Comparison of ENCODE assay signal across 1 cellular context in the genomic region with DNA sequence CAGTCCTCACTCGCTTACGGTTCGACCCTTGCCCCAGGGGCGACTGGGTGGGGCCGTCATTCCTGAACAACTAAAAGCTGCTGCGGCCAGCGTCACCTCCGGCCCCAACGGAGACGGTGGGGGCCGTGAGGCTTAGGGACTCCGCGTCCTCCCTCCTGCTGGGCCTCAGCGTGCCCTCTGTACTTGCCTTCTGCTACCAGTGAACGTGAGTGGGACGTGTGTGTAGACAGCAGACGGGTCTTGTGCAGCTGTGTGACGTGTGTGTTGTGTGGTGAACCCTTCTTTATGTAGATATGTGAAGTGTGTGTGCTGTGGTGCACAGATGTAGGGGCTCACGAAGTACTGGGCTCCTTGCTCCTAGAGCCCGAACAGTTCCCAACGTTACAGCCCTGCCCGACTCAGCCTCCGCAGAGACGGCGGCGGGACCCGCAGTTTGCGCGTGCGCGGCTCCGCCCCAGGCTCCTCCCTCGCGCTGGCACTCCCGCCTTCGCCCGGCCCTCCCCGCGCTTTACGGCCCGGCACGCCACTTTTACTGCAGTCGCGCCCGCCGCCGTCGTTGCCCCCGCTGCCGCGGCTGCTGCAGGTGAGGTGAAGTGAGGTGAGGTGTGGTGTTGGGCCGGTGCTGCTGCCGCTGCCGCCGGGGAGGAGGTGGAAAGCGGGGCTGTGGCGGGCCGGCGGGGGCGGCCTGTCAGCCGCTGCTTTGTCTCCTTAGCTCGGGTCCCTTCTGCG.
TF ChIP-seq lines count a peak whose summit lies in the region.

A gene (plus strand): TSS at position 535 of the 729 bp plus-strand sequence. CDS start 235 bp downstream, outside the sequence.

TF ChIP-seq in K562, 482 proteins besides CTCF, POLR2A, EP300 and RAD21 (continued from another document and continues in another):
- TF ChIP-seq SREBF1 (IDR thresholded peaks at IDR 0.05; ENCODE audit: borderline replicate concordance, low read depth, low read length) (no peak), SMARCA5 (IDR thresholded peaks at IDR 0.05) (0 out of 2 replicates have a peak, but pooled peaks have one; percentile 18), MEF2D (tag; conservative IDR thresholded peaks at IDR 0.05; ENCODE audit: low read depth) (no peak), HCFC1 (IDR thresholded peaks at IDR 0.05; ENCODE audit: low read depth, low read length) (peak; percentile 63), ZNF133 (CRISPR knock-in tag; IDR thresholded peaks at IDR 0.05) (no peak), ZNF75A (CRISPR knock-in tag; IDR thresholded peaks at IDR 0.05) (no peak), ZNF253 (CRISPR knock-in tag; conservative IDR thresholded peaks at IDR 0.05) (no peak), ZNF212 (CRISPR knock-in tag; IDR thresholded peaks at IDR 0.05) (no peak), ZNF23 (CRISPR knock-in tag; IDR thresholded peaks at IDR 0.05) (no peak), GATAD2B (IDR thresholded peaks at IDR 0.05; ENCODE audit: borderline replicate concordance) (no peak), CBX3 (IDR thresholded peaks at IDR 0.05; ENCODE audit: borderline replicate concordance in 1 of 2, low read length in 2 of 2) (no peak), DIDO1 (tag; IDR thresholded peaks at IDR 0.05; ENCODE audit: low read depth) (no peak), EZH2 (IDR thresholded peaks at IDR 0.05; ENCODE audit: borderline replicate concordance, low read depth, low read length) (no peak), LEF1 (IDR thresholded peaks at IDR 0.05) (no peak), NELFE (IDR thresholded peaks at IDR 0.05; ENCODE audit: insufficient read depth, insufficient read length) (no peak), ZSCAN32 (CRISPR knock-in tag; IDR thresholded peaks at IDR 0.05) (no peak), ZNF146 (CRISPR knock-in tag; IDR thresholded peaks at IDR 0.05; ENCODE audit: unreplicated experiment) (no peak), NR2C1 (IDR thresholded peaks at IDR 0.05) (no peak), NR2C1 (tag; IDR thresholded peaks at IDR 0.05) (no peak), SMARCE1 (IDR thresholded peaks at IDR 0.05) (peak; percentile 31; the same call in 1 of the 2 replicates), PML (IDR thresholded peaks at IDR 0.05; ENCODE audit: low read length) (peak; percentile 49; the same call in 1 of the 2 replicates), ZNF324 (CRISPR knock-in tag; IDR thresholded peaks at IDR 0.05) (0 out of 2 replicates have a peak, but pooled peaks have one; percentile 18), NFIC (IDR thresholded peaks at IDR 0.05) (peak; percentile 48; the same call in 1 of the 2 replicates), FOXA1 (IDR thresholded peaks at IDR 0.05; ENCODE audit: borderline replicate concordance) (no peak), JUNB (CRISPR knock-in tag; conservative IDR thresholded peaks at IDR 0.05) (no peak), ZNF175 (CRISPR knock-in tag; IDR thresholded peaks at IDR 0.05; ENCODE audit: low read depth) (no peak), CHD1 (IDR thresholded peaks at IDR 0.05; ENCODE audit: low read length) (no peak), RBM34 (IDR thresholded peaks at IDR 0.05; ENCODE audit: borderline replicate concordance, insufficient read depth, low read length) (no peak), ARID2 (IDR thresholded peaks at IDR 0.05) (no peak), TBL1XR1 (IDR thresholded peaks at IDR 0.05; ENCODE audit: low read length in 2 of 2) (no peak), KLF10 (CRISPR knock-in tag; IDR thresholded peaks at IDR 0.05) (no peak), KDM4B (IDR thresholded peaks at IDR 0.05; ENCODE audit: borderline replicate concordance in 2 of 2, low read depth in 1 of 2) (no peak)
- TF ChIP-seq, protein P1, sequence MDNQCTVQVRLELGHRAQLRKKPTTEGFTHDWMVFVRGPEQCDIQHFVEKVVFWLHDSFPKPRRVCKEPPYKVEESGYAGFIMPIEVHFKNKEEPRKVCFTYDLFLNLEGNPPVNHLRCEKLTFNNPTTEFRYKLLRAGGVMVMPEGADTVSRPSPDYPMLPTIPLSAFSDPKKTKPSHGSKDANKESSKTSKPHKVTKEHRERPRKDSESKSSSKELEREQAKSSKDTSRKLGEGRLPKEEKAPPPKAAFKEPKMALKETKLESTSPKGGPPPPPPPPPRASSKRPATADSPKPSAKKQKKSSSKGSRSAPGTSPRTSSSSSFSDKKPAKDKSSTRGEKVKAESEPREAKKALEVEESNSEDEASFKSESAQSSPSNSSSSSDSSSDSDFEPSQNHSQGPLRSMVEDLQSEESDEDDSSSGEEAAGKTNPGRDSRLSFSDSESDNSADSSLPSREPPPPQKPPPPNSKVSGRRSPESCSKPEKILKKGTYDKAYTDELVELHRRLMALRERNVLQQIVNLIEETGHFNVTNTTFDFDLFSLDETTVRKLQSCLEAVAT (IDR thresholded peaks at IDR 0.05), result 0 out of 4 replicates have a peak, but pooled peaks of 1 of the 2 experiments have one; percentile 54
- TF ChIP-seq, protein P2, sequence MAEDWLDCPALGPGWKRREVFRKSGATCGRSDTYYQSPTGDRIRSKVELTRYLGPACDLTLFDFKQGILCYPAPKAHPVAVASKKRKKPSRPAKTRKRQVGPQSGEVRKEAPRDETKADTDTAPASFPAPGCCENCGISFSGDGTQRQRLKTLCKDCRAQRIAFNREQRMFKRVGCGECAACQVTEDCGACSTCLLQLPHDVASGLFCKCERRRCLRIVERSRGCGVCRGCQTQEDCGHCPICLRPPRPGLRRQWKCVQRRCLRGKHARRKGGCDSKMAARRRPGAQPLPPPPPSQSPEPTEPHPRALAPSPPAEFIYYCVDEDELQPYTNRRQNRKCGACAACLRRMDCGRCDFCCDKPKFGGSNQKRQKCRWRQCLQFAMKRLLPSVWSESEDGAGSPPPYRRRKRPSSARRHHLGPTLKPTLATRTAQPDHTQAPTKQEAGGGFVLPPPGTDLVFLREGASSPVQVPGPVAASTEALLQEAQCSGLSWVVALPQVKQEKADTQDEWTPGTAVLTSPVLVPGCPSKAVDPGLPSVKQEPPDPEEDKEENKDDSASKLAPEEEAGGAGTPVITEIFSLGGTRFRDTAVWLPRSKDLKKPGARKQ (CRISPR knock-in tag; IDR thresholded peaks at IDR 0.05), result no peak
- TF ChIP-seq, protein P3, sequence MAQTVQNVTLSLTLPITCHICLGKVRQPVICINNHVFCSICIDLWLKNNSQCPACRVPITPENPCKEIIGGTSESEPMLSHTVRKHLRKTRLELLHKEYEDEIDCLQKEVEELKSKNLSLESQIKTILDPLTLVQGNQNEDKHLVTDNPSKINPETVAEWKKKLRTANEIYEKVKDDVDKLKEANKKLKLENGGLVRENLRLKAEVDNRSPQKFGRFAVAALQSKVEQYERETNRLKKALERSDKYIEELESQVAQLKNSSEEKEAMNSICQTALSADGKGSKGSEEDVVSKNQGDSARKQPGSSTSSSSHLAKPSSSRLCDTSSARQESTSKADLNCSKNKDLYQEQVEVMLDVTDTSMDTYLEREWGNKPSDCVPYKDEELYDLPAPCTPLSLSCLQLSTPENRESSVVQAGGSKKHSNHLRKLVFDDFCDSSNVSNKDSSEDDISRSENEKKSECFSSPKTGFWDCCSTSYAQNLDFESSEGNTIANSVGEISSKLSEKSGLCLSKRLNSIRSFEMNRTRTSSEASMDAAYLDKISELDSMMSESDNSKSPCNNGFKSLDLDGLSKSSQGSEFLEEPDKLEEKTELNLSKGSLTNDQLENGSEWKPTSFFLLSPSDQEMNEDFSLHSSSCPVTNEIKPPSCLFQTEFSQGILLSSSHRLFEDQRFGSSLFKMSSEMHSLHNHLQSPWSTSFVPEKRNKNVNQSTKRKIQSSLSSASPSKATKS (CRISPR knock-in tag; IDR thresholded peaks at IDR 0.05), result no peak
- TF ChIP-seq, protein P4, sequence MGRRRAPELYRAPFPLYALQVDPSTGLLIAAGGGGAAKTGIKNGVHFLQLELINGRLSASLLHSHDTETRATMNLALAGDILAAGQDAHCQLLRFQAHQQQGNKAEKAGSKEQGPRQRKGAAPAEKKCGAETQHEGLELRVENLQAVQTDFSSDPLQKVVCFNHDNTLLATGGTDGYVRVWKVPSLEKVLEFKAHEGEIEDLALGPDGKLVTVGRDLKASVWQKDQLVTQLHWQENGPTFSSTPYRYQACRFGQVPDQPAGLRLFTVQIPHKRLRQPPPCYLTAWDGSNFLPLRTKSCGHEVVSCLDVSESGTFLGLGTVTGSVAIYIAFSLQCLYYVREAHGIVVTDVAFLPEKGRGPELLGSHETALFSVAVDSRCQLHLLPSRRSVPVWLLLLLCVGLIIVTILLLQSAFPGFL (CRISPR knock-in tag; IDR thresholded peaks at IDR 0.05), result no peak
- TF ChIP-seq, protein P5, sequence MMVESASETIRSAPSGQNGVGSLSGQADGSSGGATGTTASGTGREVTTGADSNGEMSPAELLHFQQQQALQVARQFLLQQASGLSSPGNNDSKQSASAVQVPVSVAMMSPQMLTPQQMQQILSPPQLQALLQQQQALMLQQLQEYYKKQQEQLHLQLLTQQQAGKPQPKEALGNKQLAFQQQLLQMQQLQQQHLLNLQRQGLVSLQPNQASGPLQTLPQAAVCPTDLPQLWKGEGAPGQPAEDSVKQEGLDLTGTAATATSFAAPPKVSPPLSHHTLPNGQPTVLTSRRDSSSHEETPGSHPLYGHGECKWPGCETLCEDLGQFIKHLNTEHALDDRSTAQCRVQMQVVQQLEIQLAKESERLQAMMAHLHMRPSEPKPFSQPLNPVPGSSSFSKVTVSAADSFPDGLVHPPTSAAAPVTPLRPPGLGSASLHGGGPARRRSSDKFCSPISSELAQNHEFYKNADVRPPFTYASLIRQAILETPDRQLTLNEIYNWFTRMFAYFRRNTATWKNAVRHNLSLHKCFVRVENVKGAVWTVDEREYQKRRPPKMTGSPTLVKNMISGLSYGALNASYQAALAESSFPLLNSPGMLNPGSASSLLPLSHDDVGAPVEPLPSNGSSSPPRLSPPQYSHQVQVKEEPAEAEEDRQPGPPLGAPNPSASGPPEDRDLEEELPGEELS (CRISPR knock-in tag; IDR thresholded peaks at IDR 0.05; ENCODE audit: borderline replicate concordance), result no peak
- TF ChIP-seq, protein P6, sequence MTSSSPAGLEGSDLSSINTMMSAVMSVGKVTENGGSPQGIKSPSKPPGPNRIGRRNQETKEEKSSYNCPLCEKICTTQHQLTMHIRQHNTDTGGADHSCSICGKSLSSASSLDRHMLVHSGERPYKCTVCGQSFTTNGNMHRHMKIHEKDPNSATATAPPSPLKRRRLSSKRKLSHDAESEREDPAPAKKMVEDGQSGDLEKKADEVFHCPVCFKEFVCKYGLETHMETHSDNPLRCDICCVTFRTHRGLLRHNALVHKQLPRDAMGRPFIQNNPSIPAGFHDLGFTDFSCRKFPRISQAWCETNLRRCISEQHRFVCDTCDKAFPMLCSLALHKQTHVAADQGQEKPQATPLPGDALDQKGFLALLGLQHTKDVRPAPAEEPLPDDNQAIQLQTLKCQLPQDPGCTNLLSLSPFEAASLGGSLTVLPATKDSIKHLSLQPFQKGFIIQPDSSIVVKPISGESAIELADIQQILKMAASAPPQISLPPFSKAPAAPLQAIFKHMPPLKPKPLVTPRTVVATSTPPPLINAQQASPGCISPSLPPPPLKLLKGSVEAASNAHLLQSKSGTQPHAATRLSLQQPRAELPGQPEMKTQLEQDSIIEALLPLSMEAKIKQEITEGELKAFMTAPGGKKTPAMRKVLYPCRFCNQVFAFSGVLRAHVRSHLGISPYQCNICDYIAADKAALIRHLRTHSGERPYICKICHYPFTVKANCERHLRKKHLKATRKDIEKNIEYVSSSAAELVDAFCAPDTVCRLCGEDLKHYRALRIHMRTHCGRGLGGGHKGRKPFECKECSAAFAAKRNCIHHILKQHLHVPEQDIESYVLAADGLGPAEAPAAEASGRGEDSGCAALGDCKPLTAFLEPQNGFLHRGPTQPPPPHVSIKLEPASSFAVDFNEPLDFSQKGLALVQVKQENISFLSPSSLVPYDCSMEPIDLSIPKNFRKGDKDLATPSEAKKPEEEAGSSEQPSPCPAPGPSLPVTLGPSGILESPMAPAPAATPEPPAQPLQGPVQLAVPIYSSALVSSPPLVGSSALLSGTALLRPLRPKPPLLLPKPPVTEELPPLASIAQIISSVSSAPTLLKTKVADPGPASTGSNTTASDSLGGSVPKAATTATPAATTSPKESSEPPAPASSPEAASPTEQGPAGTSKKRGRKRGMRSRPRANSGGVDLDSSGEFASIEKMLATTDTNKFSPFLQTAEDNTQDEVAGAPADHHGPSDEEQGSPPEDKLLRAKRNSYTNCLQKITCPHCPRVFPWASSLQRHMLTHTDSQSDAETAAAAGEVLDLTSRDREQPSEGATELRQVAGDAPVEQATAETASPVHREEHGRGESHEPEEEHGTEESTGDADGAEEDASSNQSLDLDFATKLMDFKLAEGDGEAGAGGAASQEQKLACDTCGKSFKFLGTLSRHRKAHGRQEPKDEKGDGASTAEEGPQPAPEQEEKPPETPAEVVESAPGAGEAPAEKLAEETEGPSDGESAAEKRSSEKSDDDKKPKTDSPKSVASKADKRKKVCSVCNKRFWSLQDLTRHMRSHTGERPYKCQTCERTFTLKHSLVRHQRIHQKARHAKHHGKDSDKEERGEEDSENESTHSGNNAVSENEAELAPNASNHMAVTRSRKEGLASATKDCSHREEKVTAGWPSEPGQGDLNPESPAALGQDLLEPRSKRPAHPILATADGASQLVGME (CRISPR knock-in tag; IDR thresholded peaks at IDR 0.05), result no peak
- TF ChIP-seq, protein P7, sequence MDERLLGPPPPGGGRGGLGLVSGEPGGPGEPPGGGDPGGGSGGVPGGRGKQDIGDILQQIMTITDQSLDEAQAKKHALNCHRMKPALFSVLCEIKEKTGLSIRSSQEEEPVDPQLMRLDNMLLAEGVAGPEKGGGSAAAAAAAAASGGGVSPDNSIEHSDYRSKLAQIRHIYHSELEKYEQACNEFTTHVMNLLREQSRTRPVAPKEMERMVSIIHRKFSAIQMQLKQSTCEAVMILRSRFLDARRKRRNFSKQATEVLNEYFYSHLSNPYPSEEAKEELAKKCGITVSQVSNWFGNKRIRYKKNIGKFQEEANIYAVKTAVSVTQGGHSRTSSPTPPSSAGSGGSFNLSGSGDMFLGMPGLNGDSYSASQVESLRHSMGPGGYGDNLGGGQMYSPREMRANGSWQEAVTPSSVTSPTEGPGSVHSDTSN (CRISPR knock-in tag; IDR thresholded peaks at IDR 0.05; ENCODE audit: low read depth), result no peak
- TF ChIP-seq, protein P7 (tag; conservative IDR thresholded peaks at IDR 0.05; ENCODE audit: low read depth), result no peak
- TF ChIP-seq, protein P8, sequence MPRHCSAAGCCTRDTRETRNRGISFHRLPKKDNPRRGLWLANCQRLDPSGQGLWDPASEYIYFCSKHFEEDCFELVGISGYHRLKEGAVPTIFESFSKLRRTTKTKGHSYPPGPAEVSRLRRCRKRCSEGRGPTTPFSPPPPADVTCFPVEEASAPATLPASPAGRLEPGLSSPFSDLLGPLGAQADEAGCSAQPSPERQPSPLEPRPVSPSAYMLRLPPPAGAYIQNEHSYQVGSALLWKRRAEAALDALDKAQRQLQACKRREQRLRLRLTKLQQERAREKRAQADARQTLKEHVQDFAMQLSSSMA (CRISPR knock-in tag; IDR thresholded peaks at IDR 0.05), result no peak
